1 cellular context compared by ENCODE assay signal in genomic region chr16:89722392-89723278, GRCh38.
A peak's percentile ranks its signal among the peaks of the same experiment; 100 is the strongest.
TF ChIP-seq lines count a peak whose summit lies in the region.

No MANE protein-coding gene starts in this region.

TF ChIP-seq in HepG2, 621 proteins besides CTCF, POLR2A, EP300 and RAD21 (continues in another document):
- no peak for TF ChIP-seq SALL1 (CRISPR knock-in tag; IDR thresholded peaks at IDR 0.05)
- TF ChIP-seq ZNF335 (CRISPR knock-in tag; IDR thresholded peaks at IDR 0.05) = no peak
- TF ChIP-seq ZNF337 (CRISPR knock-in tag; IDR thresholded peaks at IDR 0.05; ENCODE audit: borderline replicate concordance, low read depth) = no peak
- TF ChIP-seq ZNF414 (CRISPR knock-in tag; IDR thresholded peaks at IDR 0.05) = no peak
- no peak for TF ChIP-seq ZNF430 (CRISPR knock-in tag; IDR thresholded peaks at IDR 0.05)
- no peak for TF ChIP-seq ZBTB43 (CRISPR knock-in tag; conservative IDR thresholded peaks at IDR 0.05)
- no peak for TF ChIP-seq DZIP1 (CRISPR knock-in tag; IDR thresholded peaks at IDR 0.05)
- TF ChIP-seq NRL (CRISPR knock-in tag; IDR thresholded peaks at IDR 0.05; ENCODE audit: borderline replicate concordance) = no peak; the same call in none of the 2 replicates
- TF ChIP-seq MEIS2 (CRISPR knock-in tag; IDR thresholded peaks at IDR 0.05) = no peak
- 0 out of 2 replicates have a peak, but pooled peaks have one; percentile 41 for TF ChIP-seq BATF2 (CRISPR knock-in tag; IDR thresholded peaks at IDR 0.05)
- TF ChIP-seq ISX (CRISPR knock-in tag; conservative IDR thresholded peaks at IDR 0.05) = no peak
- no peak for TF ChIP-seq KDM1A (CRISPR knock-in tag; IDR thresholded peaks at IDR 0.05)
- TF ChIP-seq GABPB1 (CRISPR knock-in tag; IDR thresholded peaks at IDR 0.05) = peak; percentile 18; the same call in 1 of the 2 replicates
- TF ChIP-seq ZNF597 (CRISPR knock-in tag; IDR thresholded peaks at IDR 0.05) = no peak
- no peak for TF ChIP-seq ATF7-NPFF (CRISPR knock-in tag; IDR thresholded peaks at IDR 0.05; ENCODE audit: low read depth)
- no peak for TF ChIP-seq MBNL3 (CRISPR knock-in tag; conservative IDR thresholded peaks at IDR 0.05)
- TF ChIP-seq NFIC (IDR thresholded peaks at IDR 0.05; ENCODE audit: low read length) = no peak
- 0 out of 2 replicates have a peak, but pooled peaks have one; percentile 34 for TF ChIP-seq ZC3H13 (CRISPR knock-in tag; IDR thresholded peaks at IDR 0.05)
- TF ChIP-seq HDAC6 (IDR thresholded peaks at IDR 0.05; ENCODE audit: low read depth, low read length) = no peak
- no peak for TF ChIP-seq IRX3 (CRISPR knock-in tag; IDR thresholded peaks at IDR 0.05; ENCODE audit: borderline replicate concordance, low read depth)
- TF ChIP-seq CREBL2 (CRISPR knock-in tag; IDR thresholded peaks at IDR 0.05; ENCODE audit: borderline replicate concordance) = no peak
- no peak for TF ChIP-seq ELF3 (CRISPR knock-in tag; IDR thresholded peaks at IDR 0.05)
- TF ChIP-seq ZNF713 (CRISPR knock-in tag; IDR thresholded peaks at IDR 0.05) = no peak
- peak; percentile 61 for TF ChIP-seq AGO1 (IDR thresholded peaks at IDR 0.05; ENCODE audit: low read depth, low read length, poor library complexity, severe bottlenecking)
- no peak for TF ChIP-seq PREB (CRISPR knock-in tag; IDR thresholded peaks at IDR 0.05)
- no peak for TF ChIP-seq ZNF646 (CRISPR knock-in tag; IDR thresholded peaks at IDR 0.05)
- TF ChIP-seq CHCHD3 (CRISPR knock-in tag; IDR thresholded peaks at IDR 0.05) = peak; percentile 29; the same call in 1 of the 2 replicates
- TF ChIP-seq ATM (IDR thresholded peaks at IDR 0.05; ENCODE audit: borderline replicate concordance) = no peak
- TF ChIP-seq ZNF614 (CRISPR knock-in tag; IDR thresholded peaks at IDR 0.05; ENCODE audit: borderline replicate concordance) = 0 out of 2 replicates have a peak, but pooled peaks have one; percentile 11
- TF ChIP-seq RNF2 (conservative IDR thresholded peaks at IDR 0.05; ENCODE audit: low read depth) = no peak
- TF ChIP-seq NFKBIZ (CRISPR knock-in tag; IDR thresholded peaks at IDR 0.05) = no peak
- TF ChIP-seq ZNF615 (CRISPR knock-in tag; IDR thresholded peaks at IDR 0.05; ENCODE audit: borderline replicate concordance) = 0 out of 2 replicates have a peak, but pooled peaks have one; percentile 36
- no peak for TF ChIP-seq DMAP1 (CRISPR knock-in tag; IDR thresholded peaks at IDR 0.05)
- no peak for TF ChIP-seq ATF3 (CRISPR knock-in tag; IDR thresholded peaks at IDR 0.05)
- no peak for TF ChIP-seq YEATS2 (CRISPR knock-in tag; IDR thresholded peaks at IDR 0.05; ENCODE audit: borderline replicate concordance)
- TF ChIP-seq GPN1 (CRISPR knock-in tag; IDR thresholded peaks at IDR 0.05; ENCODE audit: borderline replicate concordance) = no peak
- no peak for TF ChIP-seq CREB3 (CRISPR knock-in tag; IDR thresholded peaks at IDR 0.05)
- no peak for TF ChIP-seq THAP11 (CRISPR knock-in tag; IDR thresholded peaks at IDR 0.05)
- no peak for TF ChIP-seq NFYB (CRISPR knock-in tag; IDR thresholded peaks at IDR 0.05)
- no peak for TF ChIP-seq CSRNP2 (CRISPR knock-in tag; conservative IDR thresholded peaks at IDR 0.05; ENCODE audit: low read depth)
- TF ChIP-seq ZFP91 (CRISPR knock-in tag; IDR thresholded peaks at IDR 0.05; ENCODE audit: borderline replicate concordance) = peak; percentile 67; the same call in 1 of the 2 replicates
- no peak for TF ChIP-seq REPIN1 (CRISPR knock-in tag; IDR thresholded peaks at IDR 0.05; ENCODE audit: borderline replicate concordance, low read depth)
- TF ChIP-seq TP53 (CRISPR knock-in tag; conservative IDR thresholded peaks at IDR 0.05) = no peak
- TF ChIP-seq CBFB (CRISPR knock-in tag; IDR thresholded peaks at IDR 0.05) = no peak
- no peak for TF ChIP-seq LBX2 (CRISPR knock-in tag; IDR thresholded peaks at IDR 0.05; ENCODE audit: borderline replicate concordance)
- no peak for TF ChIP-seq KMT2A (CRISPR knock-in tag; IDR thresholded peaks at IDR 0.05)
